2 cellular contexts compared by ENCODE assay signal in the genomic region with DNA sequence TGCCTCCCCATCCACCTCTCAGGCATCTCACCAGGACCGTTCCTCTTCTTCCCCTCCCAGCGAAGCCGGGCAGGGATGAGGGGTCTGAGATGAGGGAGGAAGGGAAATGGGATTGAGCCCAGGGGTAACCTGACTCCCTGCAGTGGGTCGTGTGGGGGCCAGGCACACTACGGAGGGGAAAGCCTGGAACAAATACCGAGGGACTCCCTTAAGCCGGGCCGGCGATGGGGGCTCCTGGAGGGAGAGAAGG.
TF ChIP-seq lines count a peak whose summit lies in the region.

No MANE protein-coding gene starts in this region.

TF ChIP-seq in IMR-90, 13 proteins besides CTCF, POLR2A, EP300 and RAD21:
- TF ChIP-seq CHD1 (IDR thresholded peaks at IDR 0.05; ENCODE audit: low read depth, low read length) = no peak

TF ChIP-seq in H1, 55 proteins besides CTCF, POLR2A, EP300 and RAD21:
- TF ChIP-seq PHF8 (conservative IDR thresholded peaks at IDR 0.05; ENCODE audit: low read depth, low read length) (0 out of 2 replicates have a peak, but pooled peaks have one; percentile 15), CTBP2 (IDR thresholded peaks at IDR 0.05; ENCODE audit: borderline replicate concordance, insufficient read depth, insufficient read length, low read length) (peak; percentile 1), HDAC2 (IDR thresholded peaks at IDR 0.05; ENCODE audit: borderline replicate concordance in 1 of 2, low read depth in 2 of 2, low read length in 2 of 2) (no peak)
